In genomic region chr15:60683156-60683555, GRCh38 we compare ENCODE assay signal across 15 cellular contexts.
DNase-seq lines count a peak whose midpoint lies in the region; ATAC-seq and TF ChIP-seq lines count a peak whose summit lies in the region.
"Had no signal": no experiment of that assay in that cellular context is flagged by ENCODE, and none has a peak within 500 bp of the region (broad histone marks: within the 10 kb centered on the region; RNA-seq: fewer than 3 reads in every experiment).

No MANE protein-coding gene starts in this region.

- no peak overlapping the region for H3K27ac Mint-ChIP-seq in activated CD4-positive, alpha-beta T cell treated with anti-CD3 and anti-CD28 coated beads for 36 hours
- H3K27ac Mint-ChIP-seq: CD14-positive monocyte had no signal

- H3K27me3 ChIP-seq in gastrocnemius medialis, result no peaks in the 10 kb centered on the region

- CTCF ChIA-PET in activated CD4-positive, alpha-beta T cell treated with anti-CD3 and anti-CD28 coated beads for 36 hours (lab: Charles Lee), result interaction anchor here (0.7 to 2.0 kb wide), 5 partner anchors 11 to 162 kb away, joined by 3 to 7 read pairs (median 4); no protein-coding TSS in a partner anchor

- no peak for TF ChIP-seq CTCF in C4-2B (conservative IDR thresholded peaks at IDR 0.05)
- TF ChIP-seq CTCF in gastrocnemius medialis (IDR thresholded peaks at IDR 0.05 in 4 of 5, conservative IDR thresholded peaks at IDR 0.05 in 1 of 5), result no peak
- no peak for TF ChIP-seq CTCF in coronary artery (IDR thresholded peaks at IDR 0.05)

- H3K4me1 Mint-ChIP-seq in activated CD4-positive, alpha-beta T cell treated with anti-CD3 and anti-CD28 coated beads for 36 hours, result peaks cover 20% of the 10 kb centered on the region
- H3K4me1 Mint-ChIP-seq: CD14-positive monocyte had no signal

- H3K9me3 Mint-ChIP-seq in activated CD4-positive, alpha-beta T cell treated with anti-CD3 and anti-CD28 coated beads for 36 hours (ENCODE audit: low read depth), result no peaks in the 10 kb centered on the region

- peak overlapping the region; percentile 33; the same call in 1 of the 2 replicates for H3K27ac ChIP-seq in C4-2B
- peak overlapping the region; percentile 82 to 90 (median 84) for H3K27ac ChIP-seq in gastrocnemius medialis
- H3K27ac ChIP-seq in coronary artery, result no peak overlapping the region
- H3K27ac ChIP-seq: A549 had no signal

- H3K27me3 Mint-ChIP-seq in activated CD4-positive, alpha-beta T cell treated with anti-CD3 and anti-CD28 coated beads for 36 hours, result no peaks in the 10 kb centered on the region

- intact Hi-C loops in left ventricle myocardium superior (cut with micrococcal nuclease) (no loop called here), gastrocnemius medialis (cut with DNase I; ENCODE audit: low total_unique reads) (no loop called here)
- intact Hi-C loops in activated CD4-positive, alpha-beta T cell treated with anti-CD3 and anti-CD28 coated beads for 36 hours (cut with DNase I, micrococcal nuclease), result no loop called here

- H3K4me3 Mint-ChIP-seq in activated CD4-positive, alpha-beta T cell treated with anti-CD3 and anti-CD28 coated beads for 36 hours, result no peak overlapping the region
- H3K4me3 Mint-ChIP-seq: CD14-positive monocyte had no signal

- POLR2A ChIA-PET in activated CD4-positive, alpha-beta T cell treated with anti-CD3 and anti-CD28 coated beads for 36 hours (lab: Charles Lee), result interaction anchor here (1.2 kb wide), 1 partner anchor 11 kb away, joined by 4 read pairs; no protein-coding TSS in a partner anchor

- H3K9me3 ChIP-seq in gastrocnemius medialis, result no peaks in the 10 kb centered on the region
- H3K9me3 ChIP-seq: A549 had no signal

- peaks cover 32 to 48% of the 10 kb centered on the region in 2 donors for H3K4me1 ChIP-seq in gastrocnemius medialis
- H3K4me1 ChIP-seq: A549 had no signal

- ATAC-seq in left ventricle myocardium superior (peak; percentile 52), gastrocnemius medialis (peak in 1 of 2 donors; percentile 35)
- no peak for ATAC-seq in activated CD4-positive, alpha-beta T cell treated with anti-CD3 and anti-CD28 coated beads for 36 hours
- ATAC-seq: A549, K562 had no signal

- no peak for TF ChIP-seq POLR2A in gastrocnemius medialis (IDR thresholded peaks at IDR 0.05)

- in situ Hi-C loops in gastrocnemius medialis (cut with MboI; ENCODE audit: low sequenced_read_pairs in 4 of 4), result loop anchor here in 1 of 4 donors (5.0 kb wide), 1 partner anchor 64 kb away; no protein-coding TSS in a partner anchor

- no peaks in the 10 kb centered on the region for H3K36me3 ChIP-seq in gastrocnemius medialis

- H3K36me3 Mint-ChIP-seq in activated CD4-positive, alpha-beta T cell treated with anti-CD3 and anti-CD28 coated beads for 36 hours (ENCODE audit: low read depth), result no peaks in the 10 kb centered on the region
- H3K36me3 Mint-ChIP-seq: CD14-positive monocyte had no signal

- no peak overlapping the region for H3K4me3 ChIP-seq in gastrocnemius medialis
- no peak overlapping the region for H3K4me3 ChIP-seq in coronary artery
- H3K4me3 ChIP-seq: A549, K562 had no signal

- peak; percentile 59 for DNase-seq in astrocyte of the hippocampus (ENCODE audit: low read depth, low spot score)
- no peak for DNase-seq in left ventricle myocardium superior
- no peak for DNase-seq in gastrocnemius medialis
- no peak for DNase-seq in coronary artery (ENCODE audit: low spot score)
- no peak for DNase-seq in activated T-cell treated with anti-CD3 and anti-CD28 coated beads, Interleukin-2, amount 50 U/mL, for 48 hours
- no peak for DNase-seq in activated CD4-positive, CD25-positive, alpha-beta regulatory T cell treated with anti-CD3 and anti-CD28 coated beads, Interleukin-2, amount 50 U/mL, for 72 hours
- DNase-seq in activated CD4-positive, alpha-beta T cell treated with anti-CD3 and anti-CD28 coated beads for 36 hours, result no peak
- DNase-seq: GOT3; NCI-H187 treated with DMSO at 0.1 percent for 48 hours; NCI-H446 treated with DMSO at 0.1 percent for 48 hours; NK-92 treated with Interleukin-12 subunit alpha and Interleukin-12 subunit beta, amount 100 ng/mL, for 24 hours had no signal

Comparison
In these comparisons a context has a peak if more than half of its experiments do, and no peak if none do; other contexts are left out.
1. H3K27ac ChIP-seq: peak in C4-2B (single experiment) and gastrocnemius medialis (4 of 4); none in coronary artery (0 of 2).